In genomic region chr20:63980806-63981728, GRCh38 we compare ENCODE assay signal across 8 cellular contexts. TPM values are rescaled to one million over a fixed set of nuclear protein-coding genes. Genes with fewer than 3 reads are reported as not detected.
DNase-seq lines count a peak whose midpoint lies in the region; ATAC-seq and TF ChIP-seq lines count a peak whose summit lies in the region.

TSS of gene PRPF6 (plus strand) at chr20:63981132. CDS start at chr20:63981246, 114 bp downstream.

- H3K27ac ChIP-seq in colonic mucosa, result peak within 1 kb of the TSS; percentile 70

- DNase-seq in BE2C (peak; percentile 98), NCI-H524 treated with DMSO at 0.1 percent for 48 hours (lab: John Stamatoyannopoulos, UW) (peak; percentile 68), colonic mucosa (peak; percentile 96), left colon (peak; percentile 95 to 97)
- peak; percentile 97 for DNase-seq in activated CD4-positive, alpha-beta T cell treated with anti-CD3 and anti-CD28 coated beads for 48 hours
- DNase-seq in stimulated activated CD4-positive, alpha-beta T cell treated with anti-CD3 and anti-CD28 coated beads, Interleukin-1b, Interleukin-23, amount 100 ng/mL, for 48 hours, result peak; percentile 96

- H3K4me3 ChIP-seq in BE2C (ENCODE audit: low read depth, low read length) (peak within 1 kb of the TSS; percentile 72), colonic mucosa (peak within 1 kb of the TSS; percentile 79)

- TF ChIP-seq POLR2A in GM19193 (IDR thresholded peaks at IDR 0.05; ENCODE audit: extremely low read depth, insufficient read depth, insufficient read length), result peak; percentile 80

- TF ChIP-seq CTCF in BE2C (IDR thresholded peaks at IDR 0.05; ENCODE audit: low read depth, low read length) (peak; percentile 90), colonic mucosa (IDR thresholded peaks at IDR 0.05) (peak; percentile 65)

- ATAC-seq in HG03442 (IDR thresholded peaks at IDR 0.05; ENCODE audit: unreplicated experiment) (peak; percentile 54), left colon (peak; percentile 89)

- intact Hi-C loops in colonic mucosa (cut with DNase I), result loop anchor here (5.0 kb wide), 1 partner anchor 81 kb away; the partner anchor contains the start of gene TCEA2
- intact Hi-C loops in left colon (cut with DNase I, micrococcal nuclease), result no loop called here

- no peaks in the 10 kb centered on the region for H3K27me3 ChIP-seq in BE2C
- no peaks in the 10 kb centered on the region for H3K27me3 ChIP-seq in colonic mucosa

- H3K4me1 ChIP-seq in BE2C (peaks cover 12% of the 10 kb centered on the region), colonic mucosa (peaks cover 23% of the 10 kb centered on the region)

- H3K9me3 ChIP-seq in BE2C (no peaks in the 10 kb centered on the region), colonic mucosa (no peaks in the 10 kb centered on the region)

- peak within 1 kb of the TSS; percentile 63 to 82 for H3K9ac ChIP-seq in colonic mucosa (ENCODE audit: low read depth in 2 of 2, low read length in 2 of 2)

- H3K36me3 ChIP-seq in BE2C, result peaks cover 31% of the 10 kb centered on the region
- H3K36me3 ChIP-seq in colonic mucosa, result no peaks in the 10 kb centered on the region

RNA-seq across cellular contexts. Expression of gene PRPF6, which starts in this region (rescaled TPM):
- polyA plus RNA-seq in BE2C (2012; ENCODE audit: insufficient read depth, insufficient read length, low read depth), result 341 TPM
- 10 to 100 TPM; 53.0 to 68.6 TPM for total RNA-seq in colonic mucosa
- 10 to 100 TPM; 51.7 to 51.8 TPM for total RNA-seq in left colon

Comparison
In these comparisons a context has a peak if more than half of its experiments do, and no peak if none do; other contexts are left out.
1. Peak in every context shown above with its lines: DNase-seq, ATAC-seq, H3K4me3 ChIP-seq and H3K27ac ChIP-seq.